In the genomic region with DNA sequence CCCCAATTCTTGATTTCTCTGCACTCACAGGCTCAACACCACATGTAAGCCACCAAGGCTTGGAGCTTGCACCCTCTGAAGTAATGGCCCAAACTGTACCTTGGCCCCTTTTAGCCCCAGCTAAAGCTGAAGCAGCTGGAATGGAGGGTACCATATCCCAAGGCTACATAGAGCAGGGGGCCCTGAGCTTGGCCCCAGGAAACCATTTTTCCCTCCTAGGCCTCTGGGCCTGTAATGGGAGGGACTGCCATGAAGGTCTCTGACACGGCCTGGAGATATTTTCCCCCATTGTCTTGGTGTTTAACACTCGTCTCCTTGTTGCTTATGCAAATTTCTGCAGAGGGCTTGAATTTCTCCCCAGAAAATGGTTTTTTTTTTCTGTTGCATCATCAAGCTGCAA, we compare ENCODE assay signal across 29 cellular contexts.
"Had no signal": no experiment of that assay in that cellular context is flagged by ENCODE, and none has a peak within 500 bp of the region (broad histone marks: within the 10 kb centered on the region; RNA-seq: fewer than 3 reads in every experiment).

No MANE protein-coding gene starts in this region.

- H3K4me3 ChIP-seq: colonic mucosa, coronary artery, dorsolateral prefrontal cortex, esophagus muscularis mucosa, esophagus squamous epithelium, gastrocnemius medialis, gastroesophageal sphincter, heart left ventricle, heart right ventricle, hepatocyte had no signal

- H3K79me2 ChIP-seq: hepatocyte had no signal

- H3K4me3 Mint-ChIP-seq: dendritic cell treated with granulocyte-macrophage colony-stimulating factor and Interleukin-4, amounts not matched to agents 40 ng/mL and 50 ng/mL, for 4 days; effector memory CD8-positive, alpha-beta T cell; endodermal cell had no signal

- H3K4me1 ChIP-seq: colonic mucosa, esophagus muscularis mucosa, esophagus squamous epithelium, foreskin keratinocyte, gastrocnemius medialis, gastroesophageal sphincter, heart left ventricle, heart right ventricle had no signal

- H3K4me2 ChIP-seq: hepatocyte had no signal

- H3K27ac ChIP-seq: colonic mucosa, coronary artery, dorsolateral prefrontal cortex, epithelial cell of prostate, esophagus muscularis mucosa, esophagus squamous epithelium, foreskin keratinocyte, gastrocnemius medialis, gastroesophageal sphincter, heart left ventricle, heart right ventricle, hepatocyte had no signal

- ATAC-seq: effector memory CD8-positive, alpha-beta T cell; esophagus mucosa; foreskin keratinocyte; gastrocnemius medialis; gastroesophageal sphincter; heart left ventricle; heart right ventricle had no signal

- H3K9me3 ChIP-seq: colonic mucosa, esophagus muscularis mucosa, gastrocnemius medialis, gastroesophageal sphincter had no signal

- FAIRE-seq: endometrium, endothelial cell of umbilical vein, frontal cortex had no signal

- H3K36me3 ChIP-seq: colonic mucosa, esophagus muscularis mucosa, esophagus squamous epithelium, gastrocnemius medialis, gastroesophageal sphincter, heart left ventricle, heart right ventricle had no signal

- DNase-seq: colonic mucosa; cortex of kidney; dermis blood vessel endothelial cell; dorsolateral prefrontal cortex; effector CD4-positive, alpha-beta T cell; effector CD8-positive, alpha-beta T cell; effector memory CD4-positive, alpha-beta T cell; effector memory CD8-positive, alpha-beta T cell; endodermal cell; erythroblast; esophagus squamous epithelium; foreskin fibroblast; foreskin keratinocyte; foreskin melanocyte; gastrocnemius medialis; glutamatergic neuron; head of caudate nucleus; heart left ventricle; heart right ventricle had no signal

- H3K27ac Mint-ChIP-seq: dendritic cell treated with granulocyte-macrophage colony-stimulating factor and Interleukin-4, amounts not matched to agents 40 ng/mL and 50 ng/mL, for 4 days; effector memory CD8-positive, alpha-beta T cell; endodermal cell had no signal

- H3K27me3 Mint-ChIP-seq: dendritic cell treated with granulocyte-macrophage colony-stimulating factor and Interleukin-4, amounts not matched to agents 40 ng/mL and 50 ng/mL, for 4 days had no signal

- H2AFZ ChIP-seq: hepatocyte had no signal

- H3K27me3 ChIP-seq: colonic mucosa, dorsolateral prefrontal cortex, esophagus muscularis mucosa, foreskin keratinocyte, gastrocnemius medialis, gastroesophageal sphincter, heart left ventricle, hepatocyte had no signal
